ENCODE assay signal across 8 cellular contexts in genomic region chr10:13099144-13099665, GRCh38. TPM values are rescaled to one million over a fixed set of nuclear protein-coding genes. Genes with fewer than 3 reads are reported as not detected.
DNase-seq lines count a peak whose midpoint lies in the region; ATAC-seq and TF ChIP-seq lines count a peak whose summit lies in the region.

No MANE protein-coding gene starts in this region.

- peak; percentile 27 for ATAC-seq in GM19397 (IDR thresholded peaks at IDR 0.05; ENCODE audit: unreplicated experiment)
- peak; percentile 38 for ATAC-seq in HG03460 (IDR thresholded peaks at IDR 0.05; ENCODE audit: unreplicated experiment)
- peak; percentile 46 for ATAC-seq in activated T-helper 17 cell treated with anti-CD3 and anti-CD28 coated beads, Interleukin-2, amount 50 U/mL, for 72 hours (replicated peaks)
- peak; percentile 32 to 37 for ATAC-seq in naive thymus-derived CD8-positive, alpha-beta T cell

- H3K4me1 Mint-ChIP-seq in activated T-helper 17 cell treated with anti-CD3 and anti-CD28 coated beads, Interleukin-2, amount 50 U/mL, for 72 hours = peaks cover 30% of the 10 kb centered on the region
- H3K4me1 Mint-ChIP-seq in naive thymus-derived CD8-positive, alpha-beta T cell = peaks cover 29 to 44% (median 37%) of the 10 kb centered on the region in 4 donors

- no peaks in the 10 kb centered on the region for H3K9me3 Mint-ChIP-seq in activated T-helper 17 cell treated with anti-CD3 and anti-CD28 coated beads, Interleukin-2, amount 50 U/mL, for 72 hours
- no peaks in the 10 kb centered on the region for H3K9me3 Mint-ChIP-seq in naive thymus-derived CD8-positive, alpha-beta T cell

- H3K27me3 Mint-ChIP-seq in activated T-helper 17 cell treated with anti-CD3 and anti-CD28 coated beads, Interleukin-2, amount 50 U/mL, for 72 hours = no peaks in the 10 kb centered on the region
- H3K27me3 Mint-ChIP-seq in naive thymus-derived CD8-positive, alpha-beta T cell = no peaks in the 10 kb centered on the region

- H3K9me3 ChIP-seq in transverse colon = no peaks in the 10 kb centered on the region

- H3K4me1 ChIP-seq in transverse colon = peaks cover 3 to 30% (median 16%) of the 10 kb centered on the region in 4 donors

- 3 to 4% methylated on average over 13 to 14 of the region's 14 CpGs for WGBS in transverse colon (ENCODE audit: low coverage in 1 of 2), 2 donors

- H3K27me3 ChIP-seq in transverse colon = no peaks in the 10 kb centered on the region

- TF ChIP-seq CTCF in fibroblast of pulmonary artery (IDR thresholded peaks at IDR 0.05; ENCODE audit: low read length, missing control alignments) (peak; percentile 53), transverse colon (IDR thresholded peaks at IDR 0.05) (peak in 3 of 5 experiments; percentile 20 to 36 (median 25))

- TF ChIP-seq EP300 in transverse colon (IDR thresholded peaks at IDR 0.05; ENCODE audit: low read depth) = no peak

- peak overlapping the region; percentile 85 for H3K4me3 ChIP-seq in fibroblast of pulmonary artery (replicated peaks; ENCODE audit: low read depth, low read length)
- H3K4me3 ChIP-seq in transverse colon = peak overlapping the region; percentile 50 to 95 (median 78)

- H3K27ac Mint-ChIP-seq in activated T-helper 17 cell treated with anti-CD3 and anti-CD28 coated beads, Interleukin-2, amount 50 U/mL, for 72 hours = peak overlapping the region; percentile 90
- peak overlapping the region; percentile 93 to 98 (median 96) for H3K27ac Mint-ChIP-seq in naive thymus-derived CD8-positive, alpha-beta T cell

- peaks cover 26% of the 10 kb centered on the region for H3K36me3 Mint-ChIP-seq in activated T-helper 17 cell treated with anti-CD3 and anti-CD28 coated beads, Interleukin-2, amount 50 U/mL, for 72 hours (ENCODE audit: low read depth)
- peaks cover 0 to 3% (median 1%) of the 10 kb centered on the region in 3 donors for H3K36me3 Mint-ChIP-seq in naive thymus-derived CD8-positive, alpha-beta T cell

- no peaks in the 10 kb centered on the region for H3K36me3 ChIP-seq in transverse colon

- H3K4me3 Mint-ChIP-seq in activated T-helper 17 cell treated with anti-CD3 and anti-CD28 coated beads, Interleukin-2, amount 50 U/mL, for 72 hours = peak overlapping the region; percentile 94
- H3K4me3 Mint-ChIP-seq in naive thymus-derived CD8-positive, alpha-beta T cell = peak overlapping the region; percentile 75 to 96 (median 96)

- DNase-seq in COLO829 (ENCODE audit: low spot score) = peak; percentile 43
- DNase-seq in NOMO-1 (lab: John Stamatoyannopoulos, UW; ENCODE audit: unreplicated experiment in 2 of 2) = peak; percentile 17 to 31
- DNase-seq in fibroblast of pulmonary artery (ENCODE audit: low read depth) = peak; percentile 68
- peak in 9 of 10 donors; percentile 3 to 67 (median 33) for DNase-seq in naive thymus-derived CD8-positive, alpha-beta T cell
- DNase-seq in transverse colon = peak; percentile 62

- POLR2A ChIA-PET in naive thymus-derived CD8-positive, alpha-beta T cell (lab: Charles Lee) = interaction anchor here (2.0 to 2.5 kb wide), 2 partner anchors 10 to 203 kb away, joined by 13 to 15 read pairs; no protein-coding TSS in a partner anchor

- in situ Hi-C loops in transverse colon (cut with MboI; ENCODE audit: low pct_ligation_motif_present in 1 of 4, low pct_unique_long_range_greater_than_20kb in 1 of 4, low sequenced_read_pairs in 3 of 4) = loop anchor here in 1 of 4 donors (25.0 kb wide), 1 partner anchor 837 kb away; no protein-coding TSS in a partner anchor

- TF ChIP-seq POLR2A in transverse colon (IDR thresholded peaks at IDR 0.05) = no peak

- peak overlapping the region; percentile 91 to 99 (median 93) for H3K27ac ChIP-seq in transverse colon

- intact Hi-C loops in transverse colon (cut with DNase I; ENCODE audit: low total_unique reads) = loop anchor here (5.0 kb wide), 1 partner anchor 1902 kb away; no protein-coding TSS in a partner anchor

RNA-seq across cellular contexts. Expression of gene OPTN, which starts 0.8 kb away (rescaled TPM):
- total RNA-seq in activated T-helper 17 cell treated with anti-CD3 and anti-CD28 coated beads, Interleukin-2, amount 50 U/mL, for 72 hours = 100 to 1,000 TPM in 1 of 2 donors, 10 to 100 TPM in 1; 90.5 to 119 TPM
- total RNA-seq in naive thymus-derived CD8-positive, alpha-beta T cell = 10 to 100 TPM; 43.9 to 52.1 TPM
- polyA plus RNA-seq in naive thymus-derived CD8-positive, alpha-beta T cell = 10 to 100 TPM; 25.8 to 35.1 (median 27.1) TPM
- 10 to 100 TPM; 39.2 to 74.8 (median 66.3) TPM for total RNA-seq in transverse colon

Comparison
In these comparisons a context has a peak if more than half of its experiments do, and no peak if none do; other contexts are left out.
1. Peak in every context shown above with its lines: DNase-seq, ATAC-seq, H3K4me3 ChIP-seq and H3K27ac ChIP-seq.